ENCODE assay signal across 8 cellular contexts in the genomic region with DNA sequence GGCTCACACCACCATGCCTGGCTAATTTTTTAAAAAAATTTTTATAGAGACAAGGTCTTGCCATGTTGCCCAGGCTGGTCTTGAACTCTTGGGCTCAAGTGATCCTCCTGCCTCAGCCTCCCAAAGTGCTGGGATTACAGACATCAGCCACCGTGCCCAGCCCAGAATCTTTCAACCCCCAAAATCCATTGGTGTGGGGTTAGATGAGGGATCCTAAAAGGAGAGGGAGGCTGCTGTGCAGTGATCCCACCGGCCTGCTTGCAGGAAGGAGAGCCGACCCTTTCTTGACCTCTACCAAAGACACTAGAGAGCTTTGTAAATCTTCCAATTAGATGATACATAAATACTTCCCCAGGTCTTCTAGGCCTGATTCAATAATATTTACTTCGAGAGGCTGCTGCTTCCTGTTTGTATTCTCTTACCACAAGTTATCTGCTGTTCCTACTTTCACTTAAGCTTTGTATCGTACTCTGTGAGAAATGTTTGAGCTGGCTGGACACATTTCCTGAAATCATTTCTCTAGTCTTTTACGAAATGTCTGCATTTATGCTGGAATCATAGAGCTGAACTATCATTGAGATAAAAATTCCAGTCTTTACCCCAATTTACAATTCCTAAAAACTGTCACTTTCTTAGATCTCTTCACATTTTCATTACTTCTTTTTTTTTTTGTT. TPM values are rescaled to one million over a fixed set of nuclear protein-coding genes. Genes with fewer than 3 reads are reported as not detected.
DNase-seq lines count a peak whose midpoint lies in the region; ATAC-seq and TF ChIP-seq lines count a peak whose summit lies in the region.

No MANE protein-coding gene starts in this region.

- no peaks in the 10 kb centered on the region for H3K27me3 Mint-ChIP-seq in activated naive CD4-positive, alpha-beta T cell treated with anti-CD3 and anti-CD28 coated beads, Interleukin-2, amount 50 U/mL, for 24 hours
- no peaks in the 10 kb centered on the region for H3K27me3 Mint-ChIP-seq in activated T-cell treated with anti-CD3 and anti-CD28 coated beads, Interleukin-2, amount 50 U/mL, for 4 hours (ENCODE audit: low read depth)

- ATAC-seq in activated T-cell treated with anti-CD3 and anti-CD28 coated beads, Interleukin-2, amount 50 U/mL, for 4 hours = peak; percentile 85 to 87
- ATAC-seq in foreskin keratinocyte = no peak

- H3K4me1 Mint-ChIP-seq in activated naive CD4-positive, alpha-beta T cell treated with anti-CD3 and anti-CD28 coated beads, Interleukin-2, amount 50 U/mL, for 24 hours = peaks cover 63% of the 10 kb centered on the region
- peaks cover 49% of the 10 kb centered on the region for H3K4me1 Mint-ChIP-seq in activated T-cell treated with anti-CD3 and anti-CD28 coated beads, Interleukin-2, amount 50 U/mL, for 4 hours (ENCODE audit: low read depth)

- DNase-seq in activated naive CD4-positive, alpha-beta T cell treated with anti-CD3 and anti-CD28 coated beads, Interleukin-2, amount 50 U/mL, for 16 hours = no peak
- DNase-seq in activated T-cell treated with anti-CD3 and anti-CD28 coated beads, Interleukin-2, amount 50 U/mL, for 4 hours = no peak
- no peak for DNase-seq in DMS114 treated with DMSO at 0.1 percent for 48 hours (lab: John Stamatoyannopoulos, UW; ENCODE audit: unreplicated experiment)
- DNase-seq in anterior cingulate cortex (lab: John Stamatoyannopoulos, UW) = no peak
- DNase-seq in foreskin keratinocyte = no peak

- H3K9me3 Mint-ChIP-seq in activated naive CD4-positive, alpha-beta T cell treated with anti-CD3 and anti-CD28 coated beads, Interleukin-2, amount 50 U/mL, for 24 hours = no peaks in the 10 kb centered on the region
- H3K9me3 Mint-ChIP-seq in activated T-cell treated with anti-CD3 and anti-CD28 coated beads, Interleukin-2, amount 50 U/mL, for 4 hours = no peaks in the 10 kb centered on the region

- TF ChIP-seq CTCF in foreskin keratinocyte (conservative IDR thresholded peaks at IDR 0.05) = no peak

- peak overlapping the region; percentile 61 for H3K4me3 Mint-ChIP-seq in activated naive CD4-positive, alpha-beta T cell treated with anti-CD3 and anti-CD28 coated beads, Interleukin-2, amount 50 U/mL, for 24 hours
- H3K4me3 Mint-ChIP-seq in activated T-cell treated with anti-CD3 and anti-CD28 coated beads, Interleukin-2, amount 50 U/mL, for 4 hours = peak overlapping the region; percentile 60

- 25% methylated on average over 6 of the region's 6 CpGs for WGBS in urinary bladder

- H3K27me3 ChIP-seq in layer of hippocampus (ENCODE audit: control insufficient read depth, insufficient read depth, low read length) = no peaks in the 10 kb centered on the region
- H3K27me3 ChIP-seq in foreskin keratinocyte = no peaks in the 10 kb centered on the region

- H3K4me3 ChIP-seq in urinary bladder (ENCODE audit: low read depth, low read length) = no peak overlapping the region

- no peaks in the 10 kb centered on the region for H3K36me3 ChIP-seq in urinary bladder (ENCODE audit: insufficient read depth)

- H3K27ac ChIP-seq in layer of hippocampus (ENCODE audit: low read depth, low read length) (peak overlapping the region; percentile 30), urinary bladder (ENCODE audit: low read depth) (peak overlapping the region; percentile 89), foreskin keratinocyte (no peak overlapping the region)

- H3K4me1 ChIP-seq in urinary bladder (ENCODE audit: insufficient read depth) = no peaks in the 10 kb centered on the region
- peaks cover 4% of the 10 kb centered on the region for H3K4me1 ChIP-seq in foreskin keratinocyte

- H3K36me3 Mint-ChIP-seq in activated naive CD4-positive, alpha-beta T cell treated with anti-CD3 and anti-CD28 coated beads, Interleukin-2, amount 50 U/mL, for 24 hours = peaks cover 3% of the 10 kb centered on the region
- peaks cover 2% of the 10 kb centered on the region for H3K36me3 Mint-ChIP-seq in activated T-cell treated with anti-CD3 and anti-CD28 coated beads, Interleukin-2, amount 50 U/mL, for 4 hours (ENCODE audit: insufficient read depth)

- H3K27ac Mint-ChIP-seq in activated naive CD4-positive, alpha-beta T cell treated with anti-CD3 and anti-CD28 coated beads, Interleukin-2, amount 50 U/mL, for 24 hours = peak overlapping the region; percentile 93

RNA-seq across cellular contexts. Expression of gene IER3, which starts 49.3 kb away (rescaled TPM):
- 100 to 1,000 TPM; 519 to 552 (median 531) TPM for total RNA-seq in activated T-cell treated with anti-CD3 and anti-CD28 coated beads, Interleukin-2, amount 50 U/mL, for 4 hours
- total RNA-seq in urinary bladder = 4.8 TPM
- 71.9 TPM for polyA plus RNA-seq in urinary bladder
- 279 and 373 TPM in 2 replicates for total RNA-seq in foreskin keratinocyte
- 343 and 439 TPM in 2 replicates for polyA plus RNA-seq in foreskin keratinocyte

RNA-seq across cellular contexts. Expression of gene FLOT1, which starts 51.2 kb away (rescaled TPM):
- total RNA-seq in activated T-cell treated with anti-CD3 and anti-CD28 coated beads, Interleukin-2, amount 50 U/mL, for 4 hours = 10 to 100 TPM; 93.0 to 98.1 (median 95.0) TPM
- total RNA-seq in urinary bladder = 40.0 TPM
- 298 TPM for polyA plus RNA-seq in urinary bladder
- total RNA-seq in foreskin keratinocyte = 50.0 and 62.6 TPM in 2 replicates
- 57.4 and 72.2 TPM in 2 replicates for polyA plus RNA-seq in foreskin keratinocyte

Comparison
In these comparisons a context has a peak if more than half of its experiments do, and no peak if none do; other contexts are left out.
1. RNA of gene IER3, which starts 49.3 kb away (total RNA-seq): 519 to 552 TPM in activated T-cell treated with anti-CD3 and anti-CD28 coated beads, Interleukin-2, amount 50 U/mL, for 4 hours and 279 to 373 TPM in foreskin keratinocyte; 4.8 TPM in urinary bladder (single experiment); every median in the first group is over 10 times any median in the second.